In genomic region chr19:58572818-58573657, GRCh38 we compare ENCODE assay signal across 8 cellular contexts. TPM values are rescaled to one million over a fixed set of nuclear protein-coding genes. Genes with fewer than 3 reads are reported as not detected.
A peak's percentile ranks its signal among the peaks of the same experiment; 100 is the strongest.
DNase-seq lines count a peak whose midpoint lies in the region; ATAC-seq lines count a peak whose summit lies in the region.

MZF1 (minus strand) TSS chr19:58573335; CDS start chr19:58571389, 1,946 bp downstream.

- peak within 1 kb of the TSS; percentile 100 for H2BK5ac ChIP-seq in mesendoderm (ENCODE audit: low read length)

- H2BK120ac ChIP-seq in mesendoderm (ENCODE audit: low read depth, low read length) = no peak within 1 kb of the TSS

- H3K56ac ChIP-seq in mesendoderm (ENCODE audit: low read length) = peak within 1 kb of the TSS; percentile 100

- H3K36me3 ChIP-seq in effector memory CD4-positive, alpha-beta T cell (ENCODE audit: control insufficient read depth, insufficient read depth, low read length) = peaks cover 4% of the 10 kb centered on the region
- peaks cover 3% of the 10 kb centered on the region for H3K36me3 ChIP-seq in mesendoderm (ENCODE audit: control insufficient read depth, insufficient read depth, low read length)

- no peak within 1 kb of the TSS for H4K8ac ChIP-seq in mesendoderm (ENCODE audit: low read depth, low read length)

- peak within 1 kb of the TSS; percentile 87 for H3K4me2 ChIP-seq in mesendoderm (ENCODE audit: low read length)

- peak within 1 kb of the TSS; percentile 97 for H3K9ac ChIP-seq in mesendoderm (ENCODE audit: low read length)

- H2BK15ac ChIP-seq in mesendoderm (replicated peaks; ENCODE audit: low read depth) = no peak within 1 kb of the TSS

- DNase-seq in AG08395 (ENCODE audit: low spot score) = peak; percentile 99
- DNase-seq in activated CD4-positive, alpha-beta T cell treated with anti-CD3 and anti-CD28 coated beads, Interleukin-2, amount 50 U/mL, for 1 hour = peak; percentile 100
- DNase-seq in effector memory CD4-positive, alpha-beta T cell = peak; percentile 100
- DNase-seq in mesendoderm = peak; percentile 100
- peak; percentile 98 to 100 for DNase-seq in stimulated activated CD8-positive, alpha-beta memory T cell treated with anti-CD3 and anti-CD28 coated beads, Interleukin-15, amount 100 ng/mL, for 4 hours (ENCODE audit: low read depth in 2 of 2)
- DNase-seq in NCI-H2227 treated with DMSO at 0.1 percent for 48 hours (lab: John Stamatoyannopoulos, UW) = no peak

- no peaks in the 10 kb centered on the region for H3K9me3 ChIP-seq in effector memory CD4-positive, alpha-beta T cell (ENCODE audit: control insufficient read depth, low read length)

- no peak within 1 kb of the TSS for H3K23ac ChIP-seq in mesendoderm (ENCODE audit: low read length)

- no peak within 1 kb of the TSS for H4K5ac ChIP-seq in mesendoderm (ENCODE audit: low read length)

- no peak within 1 kb of the TSS for H2AK5ac ChIP-seq in mesendoderm (ENCODE audit: low read length)

- peaks cover 28% of the 10 kb centered on the region for H3K4me1 ChIP-seq in effector memory CD4-positive, alpha-beta T cell (ENCODE audit: control insufficient read depth, insufficient read depth, low read length, poor library complexity, severe bottlenecking)
- H3K4me1 ChIP-seq in mesendoderm (ENCODE audit: control insufficient read depth, low read depth, low read length) = peaks cover 3% of the 10 kb centered on the region

- H3K79me2 ChIP-seq in mesendoderm (ENCODE audit: control insufficient read depth, insufficient read depth, low read length) = no peaks in the 10 kb centered on the region

- no peaks in the 10 kb centered on the region for H3K79me1 ChIP-seq in mesendoderm (ENCODE audit: low read length)

- no peak within 1 kb of the TSS for H3K4ac ChIP-seq in mesendoderm (ENCODE audit: low read depth, low read length)

- no peaks in the 10 kb centered on the region for H3K27me3 ChIP-seq in effector memory CD4-positive, alpha-beta T cell (replicated peaks; ENCODE audit: control insufficient read depth, insufficient read depth, low read length, poor library complexity, severe bottlenecking)
- H3K27me3 ChIP-seq in mesendoderm (ENCODE audit: insufficient read depth, low read length, poor library complexity) = no peaks in the 10 kb centered on the region

- peak within 1 kb of the TSS; percentile 68 for H3K4me3 ChIP-seq in effector memory CD4-positive, alpha-beta T cell (ENCODE audit: insufficient read depth, low read depth, low read length, poor library complexity, severe bottlenecking)
- peak within 1 kb of the TSS; percentile 84 for H3K4me3 ChIP-seq in mesendoderm (ENCODE audit: low read length)

- WGBS in mesendoderm (ENCODE audit: extremely low coverage, insufficient coverage, low lambda C conversion rate) = no CpG with 5 or more reads among the region's 75 CpGs

- ATAC-seq in GM19328 (IDR thresholded peaks at IDR 0.05; ENCODE audit: unreplicated experiment) (peak; percentile 52), HG03521 (IDR thresholded peaks at IDR 0.05; ENCODE audit: unreplicated experiment) (peak; percentile 51)

- H3K27ac ChIP-seq in effector memory CD4-positive, alpha-beta T cell (ENCODE audit: insufficient read depth, low read length, poor library complexity, severe bottlenecking) = peak within 1 kb of the TSS; percentile 99
- peak within 1 kb of the TSS; percentile 97 for H3K27ac ChIP-seq in mesendoderm (ENCODE audit: low read depth, low read length)

- peak within 1 kb of the TSS; percentile 25 for H3K18ac ChIP-seq in mesendoderm (ENCODE audit: low read length)

RNA-seq across cellular contexts. Expression of gene MZF1, which starts in this region (rescaled TPM):
- polyA plus RNA-seq in mesendoderm (2013, experiment 1 of 2) = 6.5 TPM
- polyA plus RNA-seq in mesendoderm (2013, experiment 2 of 2) = 6.3 TPM
